In genomic region chr20:35734374-35734773, GRCh38 we compare ENCODE assay signal across 16 cellular contexts. TPM values are rescaled to one million over a fixed set of nuclear protein-coding genes. Genes with fewer than 3 reads are reported as not detected.
A peak's percentile ranks its signal among the peaks of the same experiment; 100 is the strongest.
DNase-seq lines count a peak whose midpoint lies in the region; ATAC-seq and TF ChIP-seq lines count a peak whose summit lies in the region.
"Had no signal": no experiment of that assay in that cellular context is flagged by ENCODE, and none has a peak within 500 bp of the region (broad histone marks: within the 10 kb centered on the region; RNA-seq: fewer than 3 reads in every experiment).

No MANE protein-coding gene starts in this region.

- no peaks in the 10 kb centered on the region for H3K27me3 ChIP-seq in psoas muscle (ENCODE audit: insufficient read depth in 3 of 3, low read length in 2 of 3)

- H3K4me3 Mint-ChIP-seq in activated CD8-positive, alpha-beta T cell treated with anti-CD3 and anti-CD28 coated beads for 36 hours = peak overlapping the region; percentile 13
- H3K4me3 Mint-ChIP-seq in activated CD8-positive, alpha-beta T cell treated with anti-CD3 and anti-CD28 coated beads, Interleukin-2, amount 10 ng/mL, durations not matched to agents 7 days and 5 days = no peak overlapping the region
- H3K4me3 Mint-ChIP-seq in IgD-negative memory B cell = peak overlapping the region in 2 of 4 donors; percentile 24 to 40
- H3K4me3 Mint-ChIP-seq in central memory CD8-positive, alpha-beta T cell = peak overlapping the region; percentile 52
- H3K4me3 Mint-ChIP-seq: dendritic cell treated with granulocyte-macrophage colony-stimulating factor and Interleukin-4, amounts not matched to agents 40 ng/mL and 50 ng/mL, for 4 days had no signal

- H3K9me3 ChIP-seq in psoas muscle = no peaks in the 10 kb centered on the region

- peak overlapping the region; percentile 17 for H3K4me3 ChIP-seq in psoas muscle

- H3K27ac ChIP-seq in psoas muscle (peak overlapping the region; percentile 13), substantia nigra (ENCODE audit: low read depth, low read length, poor library complexity, severe bottlenecking) (no peak overlapping the region)

- no peaks in the 10 kb centered on the region for H3K27me3 Mint-ChIP-seq in activated CD8-positive, alpha-beta T cell treated with anti-CD3 and anti-CD28 coated beads for 36 hours
- H3K27me3 Mint-ChIP-seq in activated CD8-positive, alpha-beta T cell treated with anti-CD3 and anti-CD28 coated beads, Interleukin-2, amount 10 ng/mL, durations not matched to agents 7 days and 5 days (ENCODE audit: low read depth) = no peaks in the 10 kb centered on the region
- H3K27me3 Mint-ChIP-seq in IgD-negative memory B cell = no peaks in the 10 kb centered on the region
- no peaks in the 10 kb centered on the region for H3K27me3 Mint-ChIP-seq in central memory CD8-positive, alpha-beta T cell
- H3K27me3 Mint-ChIP-seq: dendritic cell treated with granulocyte-macrophage colony-stimulating factor and Interleukin-4, amounts not matched to agents 40 ng/mL and 50 ng/mL, for 4 days had no signal

- no peaks in the 10 kb centered on the region for H3K9me3 Mint-ChIP-seq in activated CD8-positive, alpha-beta T cell treated with anti-CD3 and anti-CD28 coated beads for 36 hours
- no peaks in the 10 kb centered on the region for H3K9me3 Mint-ChIP-seq in activated CD8-positive, alpha-beta T cell treated with anti-CD3 and anti-CD28 coated beads, Interleukin-2, amount 10 ng/mL, durations not matched to agents 7 days and 5 days (ENCODE audit: insufficient read depth)
- no peaks in the 10 kb centered on the region for H3K9me3 Mint-ChIP-seq in IgD-negative memory B cell
- no peaks in the 10 kb centered on the region for H3K9me3 Mint-ChIP-seq in central memory CD8-positive, alpha-beta T cell
- H3K9me3 Mint-ChIP-seq: dendritic cell treated with granulocyte-macrophage colony-stimulating factor and Interleukin-4, amounts not matched to agents 40 ng/mL and 50 ng/mL, for 4 days had no signal

- no peak for TF ChIP-seq CTCF in activated CD8-positive, alpha-beta T cell treated with anti-CD3 and anti-CD28 coated beads for 36 hours (IDR thresholded peaks at IDR 0.05)
- no peak for TF ChIP-seq CTCF in psoas muscle (IDR thresholded peaks at IDR 0.05)

- intact Hi-C loops in activated CD8-positive, alpha-beta T cell treated with anti-CD3 and anti-CD28 coated beads for 36 hours (cut with micrococcal nuclease) = loop anchor here (5.0 kb wide), 1 partner anchor 37 kb away; the partner anchor contains the start of genes NFS1 and ROMO1
- intact Hi-C loops in psoas muscle (cut with DNase I) = no loop called here

- CTCF ChIA-PET in activated CD8-positive, alpha-beta T cell treated with anti-CD3 and anti-CD28 coated beads for 36 hours (lab: Charles Lee) = interaction anchor here (0.9 to 1.3 kb wide), 3 partner anchors 27 to 134 kb away, joined by 3 to 4 read pairs (median 3); no protein-coding TSS in a partner anchor
- CTCF ChIA-PET in activated CD8-positive, alpha-beta T cell treated with anti-CD3 and anti-CD28 coated beads, Interleukin-2, amount 10 ng/mL, durations not matched to agents 7 days and 5 days (lab: Charles Lee) = interaction anchor here (1.2 kb wide), 1 partner anchor 220 kb away, joined by 3 read pairs; the partner anchor contains the start of gene SCAND1

- ATAC-seq in activated CD8-positive, alpha-beta T cell treated with anti-CD3 and anti-CD28 coated beads for 36 hours = no peak
- ATAC-seq in activated CD8-positive, alpha-beta T cell treated with anti-CD3 and anti-CD28 coated beads, Interleukin-2, amount 10 ng/mL, durations not matched to agents 7 days and 5 days = no peak
- ATAC-seq in central memory CD8-positive, alpha-beta T cell (replicated peaks; ENCODE audit: extremely low read depth, poor library complexity, severe bottlenecking) = no peak
- ATAC-seq in psoas muscle = no peak
- ATAC-seq in GM21381 (IDR thresholded peaks at IDR 0.05; ENCODE audit: unreplicated experiment) = no peak
- ATAC-seq: left colon, Right ventricle myocardium inferior had no signal

- peaks cover 80% of the 10 kb centered on the region for H3K36me3 Mint-ChIP-seq in activated CD8-positive, alpha-beta T cell treated with anti-CD3 and anti-CD28 coated beads for 36 hours (ENCODE audit: low read depth)
- H3K36me3 Mint-ChIP-seq in activated CD8-positive, alpha-beta T cell treated with anti-CD3 and anti-CD28 coated beads, Interleukin-2, amount 10 ng/mL, durations not matched to agents 7 days and 5 days (ENCODE audit: low read depth) = peaks cover 70% of the 10 kb centered on the region
- H3K36me3 Mint-ChIP-seq in IgD-negative memory B cell = no peaks in the 10 kb centered on the region
- peaks cover 91% of the 10 kb centered on the region for H3K36me3 Mint-ChIP-seq in central memory CD8-positive, alpha-beta T cell (ENCODE audit: insufficient read depth)

- H3K4me1 Mint-ChIP-seq in activated CD8-positive, alpha-beta T cell treated with anti-CD3 and anti-CD28 coated beads for 36 hours (ENCODE audit: low read depth) = peaks cover 67% of the 10 kb centered on the region
- H3K4me1 Mint-ChIP-seq in activated CD8-positive, alpha-beta T cell treated with anti-CD3 and anti-CD28 coated beads, Interleukin-2, amount 10 ng/mL, durations not matched to agents 7 days and 5 days (ENCODE audit: low read depth) = peaks cover 59% of the 10 kb centered on the region
- H3K4me1 Mint-ChIP-seq in IgD-negative memory B cell = peaks cover 38 to 48% (median 39%) of the 10 kb centered on the region in 3 donors
- H3K4me1 Mint-ChIP-seq in central memory CD8-positive, alpha-beta T cell = peaks cover 63% of the 10 kb centered on the region

- peak overlapping the region; percentile 30 for H3K27ac Mint-ChIP-seq in activated CD8-positive, alpha-beta T cell treated with anti-CD3 and anti-CD28 coated beads for 36 hours
- H3K27ac Mint-ChIP-seq in activated CD8-positive, alpha-beta T cell treated with anti-CD3 and anti-CD28 coated beads, Interleukin-2, amount 10 ng/mL, durations not matched to agents 7 days and 5 days = no peak overlapping the region
- H3K27ac Mint-ChIP-seq in IgD-negative memory B cell = peak overlapping the region in 2 of 3 donors; percentile 62 to 78
- H3K27ac Mint-ChIP-seq in central memory CD8-positive, alpha-beta T cell (ENCODE audit: low read depth) = peak overlapping the region; percentile 38
- H3K27ac Mint-ChIP-seq: dendritic cell treated with granulocyte-macrophage colony-stimulating factor and Interleukin-4, amounts not matched to agents 40 ng/mL and 50 ng/mL, for 4 days had no signal

- H3K36me3 ChIP-seq in psoas muscle (ENCODE audit: insufficient read depth in 1 of 2, low read depth in 1 of 2) = peaks cover 15 to 100% of the 10 kb centered on the region in 2 donors

- POLR2A ChIA-PET in activated CD8-positive, alpha-beta T cell treated with anti-CD3 and anti-CD28 coated beads for 36 hours (lab: Charles Lee) = interaction anchor here (0.8 to 36.9 kb wide), 6 partner anchors 8 to 233 kb away, joined by 3 to 1214 read pairs (median 7); partner anchors contain the start of genes NFS1, PHF20, RBM39 and ROMO1
- POLR2A ChIA-PET in activated CD8-positive, alpha-beta T cell treated with anti-CD3 and anti-CD28 coated beads, Interleukin-2, amount 10 ng/mL, durations not matched to agents 7 days and 5 days (lab: Charles Lee) = interaction anchor here (0.6 to 3.6 kb wide), 7 partner anchors 7 to 34 kb away, joined by 3 to 16 read pairs (median 4); partner anchors contain the start of genes NFS1, RBM39 and ROMO1

- DNase-seq in activated CD8-positive, alpha-beta T cell treated with anti-CD3 and anti-CD28 coated beads for 36 hours = no peak
- no peak for DNase-seq in activated CD8-positive, alpha-beta T cell treated with anti-CD3 and anti-CD28 coated beads, Interleukin-2, amount 10 ng/mL, durations not matched to agents 7 days and 5 days
- DNase-seq in central memory CD8-positive, alpha-beta T cell (ENCODE audit: low spot score in 2 of 2) = no peak
- DNase-seq in psoas muscle (no peak), substantia nigra (lab: John Stamatoyannopoulos, UW) (no peak), GM19238 (ENCODE audit: insufficient read length, low spot score) (no peak)
- DNase-seq: aorta; GOT3; hippocampal formation; left colon; MV-4-11; stimulated activated CD4-positive, alpha-beta T cell treated with anti-CD3 and anti-CD28 coated beads, Interleukin-2, amount 100 ng/mL, for 48 hours had no signal

- H3K4me1 ChIP-seq in psoas muscle = peaks cover 89% of the 10 kb centered on the region

RNA-seq across cellular contexts. Expression of gene RBM39, which starts 7.7 kb away (rescaled TPM):
- total RNA-seq in activated CD8-positive, alpha-beta T cell treated with anti-CD3 and anti-CD28 coated beads for 36 hours = 100 to 1,000 TPM; 317 to 321 TPM
- 100 to 1,000 TPM; 333 to 358 TPM for total RNA-seq in activated CD8-positive, alpha-beta T cell treated with anti-CD3 and anti-CD28 coated beads, Interleukin-2, amount 10 ng/mL, durations not matched to agents 7 days and 5 days
- polyA plus RNA-seq in IgD-negative memory B cell (191 TPM), psoas muscle (100 to 1,000 TPM; 115 to 151 (median 123) TPM)
- 100 to 1,000 TPM in 3 of 4 donors, 10 to 100 TPM in 1; 93.0 to 171 (median 139) TPM for total RNA-seq in psoas muscle

RNA-seq across cellular contexts. Expression of gene ROMO1, which starts 35.2 kb away (rescaled TPM):
- 100 to 1,000 TPM; 146 to 148 TPM for total RNA-seq in activated CD8-positive, alpha-beta T cell treated with anti-CD3 and anti-CD28 coated beads for 36 hours
- 100 to 1,000 TPM; 134 to 143 TPM for total RNA-seq in activated CD8-positive, alpha-beta T cell treated with anti-CD3 and anti-CD28 coated beads, Interleukin-2, amount 10 ng/mL, durations not matched to agents 7 days and 5 days
- polyA plus RNA-seq in IgD-negative memory B cell (323 TPM), psoas muscle (100 to 1,000 TPM; 253 to 379 (median 323) TPM)
- total RNA-seq in psoas muscle = 100 to 1,000 TPM; 133 to 172 (median 143) TPM

RNA-seq across cellular contexts. Expression of gene NFS1, which starts 35.2 kb away (rescaled TPM):
- 10 to 100 TPM; 39.7 to 40.8 TPM for total RNA-seq in activated CD8-positive, alpha-beta T cell treated with anti-CD3 and anti-CD28 coated beads for 36 hours
- 10 to 100 TPM; 32.7 to 34.7 TPM for total RNA-seq in activated CD8-positive, alpha-beta T cell treated with anti-CD3 and anti-CD28 coated beads, Interleukin-2, amount 10 ng/mL, durations not matched to agents 7 days and 5 days
- 18.1 TPM for polyA plus RNA-seq in IgD-negative memory B cell
- total RNA-seq in psoas muscle = 10 to 100 TPM; 23.6 to 45.0 (median 40.3) TPM
- 10 to 100 TPM; 19.8 to 35.2 (median 26.1) TPM for polyA plus RNA-seq in psoas muscle

RNA-seq across cellular contexts. Expression of gene PHF20, which starts 37.4 kb away (rescaled TPM):
- 10 to 100 TPM; 57.9 to 58.8 TPM for total RNA-seq in activated CD8-positive, alpha-beta T cell treated with anti-CD3 and anti-CD28 coated beads for 36 hours
- total RNA-seq in activated CD8-positive, alpha-beta T cell treated with anti-CD3 and anti-CD28 coated beads, Interleukin-2, amount 10 ng/mL, durations not matched to agents 7 days and 5 days = 10 to 100 TPM; 53.6 to 61.5 TPM
- polyA plus RNA-seq in IgD-negative memory B cell (107 TPM), psoas muscle (10 to 100 TPM; 32.1 to 95.7 (median 58.6) TPM)
- total RNA-seq in psoas muscle = 10 to 100 TPM; 57.7 to 97.9 (median 68.4) TPM
